In genomic region chr2:178415979-178416378, GRCh38 we compare ENCODE assay signal across 20 cellular contexts.
"Had no signal": no experiment of that assay in that cellular context is flagged by ENCODE, and none has a peak within 500 bp of the region (broad histone marks: within the 10 kb centered on the region; RNA-seq: fewer than 3 reads in every experiment).

No MANE protein-coding gene starts in this region.

- H3K9me3 ChIP-seq: gastrocnemius medialis, neutrophil, sigmoid colon, stomach, thoracic aorta, transverse colon had no signal

- H3K27me3 ChIP-seq: gastrocnemius medialis, neutrophil, sigmoid colon, stomach, transverse colon had no signal

- H3K36me3 ChIP-seq: gastrocnemius medialis, neutrophil, sigmoid colon, stomach, thoracic aorta, transverse colon had no signal

- H3K27ac ChIP-seq: neutrophil, sigmoid colon, skin epidermis, stomach, thoracic aorta, transverse colon had no signal

- H3K4me3 ChIP-seq: gastrocnemius medialis, lung, sigmoid colon, skin epidermis, stomach, thoracic aorta, transverse colon had no signal

- ATAC-seq: esophagus mucosa; gastrocnemius medialis; left colon; left ventricle myocardium superior; naive thymus-derived CD4-positive, alpha-beta T cell had no signal

- DNase-seq: effector memory CD4-positive, alpha-beta T cell; gastrocnemius medialis; immature natural killer cell; kidney; left colon; left ventricle myocardium superior; mesendoderm; naive thymus-derived CD4-positive, alpha-beta T cell; nephron progenitor cell; sigmoid colon; stimulated activated CD4-positive, alpha-beta T cell treated with anti-CD3 and anti-CD28 coated beads, Interleukin-2, amount 100 ng/mL, for 24 hours; stimulated activated naive CD4-positive, alpha-beta T cell; stomach; substantia nigra; transverse colon had no signal
